In the genomic region with DNA sequence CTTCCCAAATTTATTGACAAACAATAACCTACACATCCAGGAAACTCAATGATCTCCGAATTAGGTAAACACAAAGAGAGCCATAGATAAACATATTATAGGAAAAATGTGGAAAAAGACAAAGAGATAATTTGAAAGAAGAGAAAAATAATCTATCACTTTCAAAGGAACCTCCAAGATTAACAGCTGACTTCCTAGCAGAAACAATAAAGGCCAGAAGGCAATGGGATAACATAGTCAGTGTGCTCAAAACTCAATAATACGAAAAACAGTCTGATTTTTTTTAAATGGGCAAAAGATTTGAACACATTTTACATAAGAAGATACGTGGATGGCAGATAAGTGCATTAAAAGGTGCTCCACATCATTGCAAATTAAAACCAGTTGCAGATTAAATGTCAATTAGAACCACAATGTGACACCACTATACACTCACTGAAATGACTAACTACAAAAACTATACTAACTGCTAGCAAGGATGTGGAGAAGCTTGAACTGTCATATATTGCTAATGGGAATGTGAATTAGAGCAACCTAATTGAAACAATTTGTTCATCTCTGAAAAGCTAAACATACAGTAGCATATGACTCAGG, we compare ENCODE assay signal across 22 cellular contexts.
"Had no signal": no experiment of that assay in that cellular context is flagged by ENCODE, and none has a peak within 500 bp of the region (broad histone marks: within the 10 kb centered on the region; RNA-seq: fewer than 3 reads in every experiment).

No MANE protein-coding gene starts in this region.

- H3K27ac ChIP-seq: coronary artery, epithelial cell of prostate, spleen, thoracic aorta, vagina had no signal

- H3K4me3 ChIP-seq: coronary artery, spleen, thoracic aorta, vagina had no signal

- ATAC-seq: activated CD4-positive, alpha-beta T cell treated with anti-CD3 and anti-CD28 coated beads for 36 hours; left colon; natural killer cell treated with Interleukin-12 subunit alpha and Interleukin-12 subunit beta and Interleukin-15 and Interleukin-18, amount 100 ng/mL, for 72 hours had no signal

- H3K27me3 ChIP-seq: spleen, vagina had no signal

- H3K4me1 Mint-ChIP-seq: activated B cell treated with CpG ODN at 0.5 μM for 24 hours; activated CD4-positive, alpha-beta T cell treated with anti-CD3 and anti-CD28 coated beads for 36 hours; activated naive CD8-positive, alpha-beta T cell treated with anti-CD3 and anti-CD28 coated beads, Interleukin-2, amount 10 ng/mL, durations not matched to agents 7 days and 5 days; memory B cell had no signal

- H3K36me3 ChIP-seq: spleen, thoracic aorta, vagina had no signal

- H3K4me3 Mint-ChIP-seq: activated B cell treated with CpG ODN at 0.5 μM for 24 hours; activated CD4-positive, alpha-beta T cell treated with anti-CD3 and anti-CD28 coated beads for 36 hours; activated naive CD4-positive, alpha-beta T cell treated with anti-CD3 and anti-CD28 coated beads for 36 hours; activated naive CD8-positive, alpha-beta T cell treated with anti-CD3 and anti-CD28 coated beads, Interleukin-2, amount 10 ng/mL, durations not matched to agents 7 days and 5 days; memory B cell; natural killer cell treated with Interleukin-12 subunit alpha and Interleukin-12 subunit beta and Interleukin-15 and Interleukin-18, amount 100 ng/mL, for 72 hours; type B pancreatic cell had no signal

- H3K36me3 Mint-ChIP-seq: activated naive CD8-positive, alpha-beta T cell treated with anti-CD3 and anti-CD28 coated beads, Interleukin-2, amount 10 ng/mL, durations not matched to agents 7 days and 5 days; type B pancreatic cell had no signal

- H3K27me3 Mint-ChIP-seq: activated B cell treated with CpG ODN at 0.5 μM for 24 hours; activated CD4-positive, alpha-beta T cell treated with anti-CD3 and anti-CD28 coated beads for 36 hours; activated naive CD8-positive, alpha-beta T cell treated with anti-CD3 and anti-CD28 coated beads, Interleukin-2, amount 10 ng/mL, durations not matched to agents 7 days and 5 days; memory B cell; natural killer cell treated with Interleukin-12 subunit alpha and Interleukin-12 subunit beta and Interleukin-15 and Interleukin-18, amount 100 ng/mL, for 72 hours; progenitor cell of endocrine pancreas; type B pancreatic cell had no signal

- DNase-seq: activated B cell treated with CpG ODN at 0.5 μM for 24 hours; activated CD4-positive, alpha-beta T cell treated with anti-CD3 and anti-CD28 coated beads for 36 hours; activated CD4-positive, alpha-beta T cell treated with anti-CD3 and anti-CD28 coated beads, Interleukin-2, amount 50 U/mL, for 48 hours; activated CD8-positive, alpha-beta memory T cell treated with anti-CD3 and anti-CD28 coated beads, Interleukin-2, amount 50 U/mL, for 48 hours; activated effector memory CD4-positive, alpha-beta T cell treated with Interleukin-2 at 50 U/mL for 16 hours; activated naive CD4-positive, alpha-beta T cell treated with anti-CD3 and anti-CD28 coated beads for 36 hours; activated naive CD8-positive, alpha-beta T cell treated with anti-CD3 and anti-CD28 coated beads, Interleukin-2, amount 10 ng/mL, durations not matched to agents 7 days and 5 days; activated T-cell treated with anti-CD3 and anti-CD28 coated beads, Interleukin-2, amount 50 U/mL, for 48 hours; amygdala; cerebellar nuclear complex; left colon; spleen; stimulated activated CD4-positive, alpha-beta T cell treated with anti-CD3 and anti-CD28 coated beads, Interleukin-4, amount 100 ng/mL, for 1 hour; stimulated activated naive CD4-positive, alpha-beta T cell treated with Interleukin-2 at 50 U/mL for 16 hours had no signal

- H3K4me1 ChIP-seq: spleen, vagina had no signal

- H3K27ac Mint-ChIP-seq: activated B cell treated with CpG ODN at 0.5 μM for 24 hours; activated CD4-positive, alpha-beta T cell treated with anti-CD3 and anti-CD28 coated beads for 36 hours; activated naive CD8-positive, alpha-beta T cell treated with anti-CD3 and anti-CD28 coated beads, Interleukin-2, amount 10 ng/mL, durations not matched to agents 7 days and 5 days; memory B cell; natural killer cell treated with Interleukin-12 subunit alpha and Interleukin-12 subunit beta and Interleukin-15 and Interleukin-18, amount 100 ng/mL, for 72 hours; progenitor cell of endocrine pancreas; type B pancreatic cell had no signal
